In genomic region chr4:2042207-2042946, GRCh38 we compare ENCODE assay signal across 8 cellular contexts. TPM values are rescaled to one million over a fixed set of nuclear protein-coding genes. Genes with fewer than 3 reads are reported as not detected.
A peak's percentile ranks its signal among the peaks of the same experiment; 100 is the strongest.
DNase-seq lines count a peak whose midpoint lies in the region; ATAC-seq, FAIRE-seq and TF ChIP-seq lines count a peak whose summit lies in the region.

No MANE protein-coding gene starts in this region.

- WGBS in ectodermal cell, 2 experiments = 2 to 3% methylated on average over 80 of the region's 80 CpGs

- no peak for TF ChIP-seq POLR2A in H54 (IDR thresholded peaks at IDR 0.05; ENCODE audit: low read depth, low read length)

- H3K36me3 ChIP-seq in GM06990 (ENCODE audit: control insufficient read depth, insufficient read depth, low read length) (no peaks in the 10 kb centered on the region), ectodermal cell (ENCODE audit: control insufficient read depth, insufficient read depth, low read length) (peaks cover 6% of the 10 kb centered on the region), tibial artery (no peaks in the 10 kb centered on the region)

- H3K4me3 ChIP-seq in GM06990 (replicated peaks; ENCODE audit: low read depth, low read length) = peak overlapping the region; percentile 61
- H3K4me3 ChIP-seq in WI38 (ENCODE audit: low read depth, low read length) = peak overlapping the region; percentile 60
- H3K4me3 ChIP-seq in ectodermal cell (ENCODE audit: insufficient read depth, low read depth, low read length) = peak overlapping the region; percentile 74
- H3K4me3 ChIP-seq in tibial artery = peak overlapping the region; percentile 52 to 60

- DNase-seq in GM06990 (ENCODE audit: extremely low read depth, insufficient read length) (peak; percentile 30), mesenteric fat pad (ENCODE audit: low spot score) (peak; percentile 80), tibial artery (no peak), H54 (ENCODE audit: insufficient read length, low spot score) (no peak), NCI-H510A (lab: John Stamatoyannopoulos, UW) (no peak)

- no peak for FAIRE-seq in H54 (lab: Jason Lieb, UNC)

- intact Hi-C loops in tibial artery (cut with DNase I; ENCODE audit: low total_unique reads) = no loop called here

- H3K27me3 ChIP-seq in GM06990 (replicated peaks; ENCODE audit: control insufficient read depth, insufficient read depth, low read length) (no peaks in the 10 kb centered on the region; the same call in 1 of the 2 replicates), ectodermal cell (ENCODE audit: control insufficient read depth, insufficient read depth, low read length, poor library complexity, severe bottlenecking) (peaks cover 49% of the 10 kb centered on the region), tibial artery (peaks cover 0 to 79% of the 10 kb centered on the region in 2 donors)

- H3K4me1 ChIP-seq in ectodermal cell (ENCODE audit: control insufficient read depth, insufficient read depth, low read length) = no peaks in the 10 kb centered on the region
- peaks cover 0 to 36% (median 26%) of the 10 kb centered on the region in 4 donors for H3K4me1 ChIP-seq in tibial artery

- TF ChIP-seq CTCF in GM06990 (IDR thresholded peaks at IDR 0.05; ENCODE audit: insufficient read depth, low read length, poor library complexity, severe bottlenecking) = no peak
- no peak for TF ChIP-seq CTCF in WI38 (IDR thresholded peaks at IDR 0.05; ENCODE audit: low read depth, low read length)
- TF ChIP-seq CTCF in tibial artery (IDR thresholded peaks at IDR 0.05) = no peak

- peak; percentile 33 for ATAC-seq in HG02885 (IDR thresholded peaks at IDR 0.05; ENCODE audit: poor library complexity, unreplicated experiment)

- H3K27ac ChIP-seq in ectodermal cell (ENCODE audit: insufficient read depth, low read depth, low read length, poor library complexity, severe bottlenecking) (no peak overlapping the region), tibial artery (no peak overlapping the region)

- H3K9me3 ChIP-seq in ectodermal cell (ENCODE audit: control insufficient read depth, low read length) (no peaks in the 10 kb centered on the region), tibial artery (peaks cover 0 to 5% (median 0%) of the 10 kb centered on the region in 3 donors)

RNA-seq across cellular contexts. Expression of gene NAT8L, which starts 16.8 kb away (rescaled TPM):
- 6.4 TPM for polyA plus RNA-seq in ectodermal cell (2013, experiment 1 of 4)
- 6.7 TPM for polyA plus RNA-seq in ectodermal cell (2013, experiment 2 of 4)
- 6.1 TPM for polyA plus RNA-seq in ectodermal cell (2013, experiment 3 of 4)
- 6.5 TPM for polyA plus RNA-seq in ectodermal cell (2013, experiment 4 of 4)
- 67.3 TPM for total RNA-seq in mesenteric fat pad

RNA-seq across cellular contexts. Expression of gene NELFA, which starts 33.6 kb away (rescaled TPM):
- polyA plus RNA-seq in ectodermal cell (2013, experiment 1 of 4) = 54.3 TPM
- 51.6 TPM for polyA plus RNA-seq in ectodermal cell (2013, experiment 2 of 4)
- 46.0 TPM for polyA plus RNA-seq in ectodermal cell (2013, experiment 3 of 4)
- polyA plus RNA-seq in ectodermal cell (2013, experiment 4 of 4) = 47.1 TPM
- total RNA-seq in mesenteric fat pad = 15.5 TPM

Comparison
In these comparisons a context has a peak if more than half of its experiments do, and no peak if none do; other contexts are left out.
1. DNase-seq: peak in GM06990 (single experiment) and mesenteric fat pad (single experiment); none in tibial artery (0 of 2), H54 (single experiment) and NCI-H510A (single experiment).
2. Peak in every context shown above with its lines, with median percentiles within 50 percentile points of each other: H3K4me3 ChIP-seq.